Comparison of ENCODE assay signal across 9 cellular contexts in the genomic region with DNA sequence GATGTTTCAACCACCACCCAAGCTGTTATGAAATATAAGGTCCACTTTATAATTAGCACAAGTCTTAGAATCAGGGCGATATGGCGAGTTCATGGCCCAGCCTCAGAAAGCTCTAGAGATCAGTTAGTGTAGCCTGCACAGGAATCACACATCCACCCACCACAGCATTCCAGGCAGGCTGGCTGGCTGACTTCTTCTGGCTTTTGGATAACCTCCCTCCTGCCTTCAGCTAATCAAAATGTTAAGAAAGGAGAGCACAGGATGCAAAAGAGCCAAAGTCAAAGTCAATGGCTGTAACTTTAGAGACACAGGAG. TPM values are rescaled to one million over a fixed set of nuclear protein-coding genes. Genes with fewer than 3 reads are reported as not detected.
DNase-seq lines count a peak whose midpoint lies in the region; ATAC-seq, FAIRE-seq and TF ChIP-seq lines count a peak whose summit lies in the region.
"Had no signal": no experiment of that assay in that cellular context is flagged by ENCODE, and none has a peak within 500 bp of the region (broad histone marks: within the 10 kb centered on the region; RNA-seq: fewer than 3 reads in every experiment).

No MANE protein-coding gene starts in this region.

- peak overlapping the region; percentile 34 for H3K9ac ChIP-seq in skeletal muscle satellite cell (ENCODE audit: low read depth, low read length)

- H3K9me3 Mint-ChIP-seq in activated T-helper 2 cell treated with anti-CD3 and anti-CD28 coated beads, Interferon-gamma antibody, Interleukin-2, Interleukin-4, amounts not matched to agents 10 μg/mL and 5 μg/mL and 100 μg/mL, durations not matched to agents 14 hours and 24 hours and 36 hours: no peaks in the 10 kb centered on the region

- no peaks in the 10 kb centered on the region for H3K27me3 ChIP-seq in right atrium auricular region
- H3K27me3 ChIP-seq in skeletal muscle satellite cell (ENCODE audit: control insufficient read depth, insufficient read depth, low read length): no peaks in the 10 kb centered on the region
- no peaks in the 10 kb centered on the region for H3K27me3 ChIP-seq in HAP-1 (ENCODE audit: low read depth)

- peak overlapping the region; percentile 23 for H3K4me2 ChIP-seq in skeletal muscle satellite cell (ENCODE audit: low read length)

- no peaks in the 10 kb centered on the region for H3K36me3 ChIP-seq in right atrium auricular region
- no peaks in the 10 kb centered on the region for H3K36me3 ChIP-seq in skeletal muscle satellite cell (ENCODE audit: insufficient read depth, low read length)
- no peaks in the 10 kb centered on the region for H3K36me3 ChIP-seq in HAP-1 (replicated peaks)

- intact Hi-C loops in activated T-helper 2 cell treated with anti-CD3 and anti-CD28 coated beads, Interferon-gamma antibody, Interleukin-2, Interleukin-4, amounts not matched to agents 10 μg/mL and 5 μg/mL and 100 μg/mL, durations not matched to agents 14 hours and 24 hours and 36 hours (cut with micrococcal nuclease): loop anchor here (10.0 kb wide), 1 partner anchor 988 kb away; no protein-coding TSS in a partner anchor

- no peaks in the 10 kb centered on the region for H3K27me3 Mint-ChIP-seq in activated T-helper 2 cell treated with anti-CD3 and anti-CD28 coated beads, Interferon-gamma antibody, Interleukin-2, Interleukin-4, amounts not matched to agents 10 μg/mL and 5 μg/mL and 100 μg/mL, durations not matched to agents 14 hours and 24 hours and 36 hours (ENCODE audit: low read depth)

- H3K9me3 ChIP-seq in right atrium auricular region: no peaks in the 10 kb centered on the region
- no peaks in the 10 kb centered on the region for H3K9me3 ChIP-seq in skeletal muscle satellite cell (replicated peaks; ENCODE audit: low read length)
- H3K9me3 ChIP-seq in HAP-1: no peaks in the 10 kb centered on the region

- peak overlapping the region; percentile 50 for H3K27ac Mint-ChIP-seq in activated T-helper 2 cell treated with anti-CD3 and anti-CD28 coated beads, Interferon-gamma antibody, Interleukin-2, Interleukin-4, amounts not matched to agents 10 μg/mL and 5 μg/mL and 100 μg/mL, durations not matched to agents 14 hours and 24 hours and 36 hours

- no peak for ATAC-seq in GM21381 (IDR thresholded peaks at IDR 0.05; ENCODE audit: unreplicated experiment)

- in situ Hi-C loops in HAP-1 (cut with MboI; ENCODE audit: low sequenced_read_pairs): no loop called here

- H3K4me3 ChIP-seq in right atrium auricular region (no peak overlapping the region), skeletal muscle satellite cell (ENCODE audit: low read length) (no peak overlapping the region), HAP-1 (no peak overlapping the region)

- DNase-seq in EL (peak; percentile 62), right atrium auricular region (ENCODE audit: low spot score) (peak; percentile 84), HAP-1 (ENCODE audit: low spot score in 2 of 2) (no peak), NCI-H1105 treated with DMSO at 0.1 percent for 48 hours (lab: John Stamatoyannopoulos, UW) (no peak), urothelium cell line (ENCODE audit: low spot score) (no peak)
- DNase-seq in activated T-helper 2 cell treated with anti-CD3 and anti-CD28 coated beads, Interferon-gamma antibody, Interleukin-2, Interleukin-4, amounts not matched to agents 10 μg/mL and 5 μg/mL and 100 μg/mL, durations not matched to agents 14 hours and 24 hours and 36 hours (ENCODE audit: low spot score): no peak
- DNase-seq: NCI-H2171 had no signal

- peaks cover 0 to 43% of the 10 kb centered on the region in 2 donors for H3K4me1 ChIP-seq in right atrium auricular region
- H3K4me1 ChIP-seq in skeletal muscle satellite cell (ENCODE audit: control insufficient read depth, insufficient read depth, low read length): peaks cover 46% of the 10 kb centered on the region
- peaks cover 24% of the 10 kb centered on the region for H3K4me1 ChIP-seq in HAP-1

- peaks cover 50% of the 10 kb centered on the region for H3K4me1 Mint-ChIP-seq in activated T-helper 2 cell treated with anti-CD3 and anti-CD28 coated beads, Interferon-gamma antibody, Interleukin-2, Interleukin-4, amounts not matched to agents 10 μg/mL and 5 μg/mL and 100 μg/mL, durations not matched to agents 14 hours and 24 hours and 36 hours (ENCODE audit: low read depth)

- H3K36me3 Mint-ChIP-seq in activated T-helper 2 cell treated with anti-CD3 and anti-CD28 coated beads, Interferon-gamma antibody, Interleukin-2, Interleukin-4, amounts not matched to agents 10 μg/mL and 5 μg/mL and 100 μg/mL, durations not matched to agents 14 hours and 24 hours and 36 hours (ENCODE audit: low read depth): peaks cover 11% of the 10 kb centered on the region

- TF ChIP-seq CTCF in right atrium auricular region (IDR thresholded peaks at IDR 0.05): no peak

- H3K27ac ChIP-seq in right atrium auricular region: peak overlapping the region; percentile 47 to 71

- no peak for FAIRE-seq in urothelium cell line (lab: Jason Lieb, UNC)

- H3K4me3 Mint-ChIP-seq in activated T-helper 2 cell treated with anti-CD3 and anti-CD28 coated beads, Interferon-gamma antibody, Interleukin-2, Interleukin-4, amounts not matched to agents 10 μg/mL and 5 μg/mL and 100 μg/mL, durations not matched to agents 14 hours and 24 hours and 36 hours (ENCODE audit: low read depth): no peak overlapping the region

RNA-seq across cellular contexts. Expression of gene SH3BP5, which starts 15.3 kb away (rescaled TPM):
- total RNA-seq in activated T-helper 2 cell treated with anti-CD3 and anti-CD28 coated beads, Interferon-gamma antibody, Interleukin-2, Interleukin-4, amounts not matched to agents 10 μg/mL and 5 μg/mL and 100 μg/mL, durations not matched to agents 14 hours and 24 hours and 36 hours: 14.8 and 15.0 TPM in 2 replicates
- 10 to 100 TPM; 14.4 to 18.4 TPM for total RNA-seq in right atrium auricular region
- total RNA-seq in skeletal muscle satellite cell (2012; rRNA removed): 16.8 and 17.0 TPM in 2 replicates

Comparison
In these comparisons a context has a peak if more than half of its experiments do, and no peak if none do; other contexts are left out.
1. DNase-seq: peak in EL (single experiment) and right atrium auricular region (single experiment); none in activated T-helper 2 cell treated with anti-CD3 and anti-CD28 coated beads, Interferon-gamma antibody, Interleukin-2, Interleukin-4, amounts not matched to agents 10 μg/mL and 5 μg/mL and 100 μg/mL, durations not matched to agents 14 hours and 24 hours and 36 hours (single experiment), HAP-1 (0 of 2), NCI-H1105 treated with DMSO at 0.1 percent for 48 hours (single experiment) and urothelium cell line (single experiment).